ENCODE assay signal across 1 cellular context in the genomic region with DNA sequence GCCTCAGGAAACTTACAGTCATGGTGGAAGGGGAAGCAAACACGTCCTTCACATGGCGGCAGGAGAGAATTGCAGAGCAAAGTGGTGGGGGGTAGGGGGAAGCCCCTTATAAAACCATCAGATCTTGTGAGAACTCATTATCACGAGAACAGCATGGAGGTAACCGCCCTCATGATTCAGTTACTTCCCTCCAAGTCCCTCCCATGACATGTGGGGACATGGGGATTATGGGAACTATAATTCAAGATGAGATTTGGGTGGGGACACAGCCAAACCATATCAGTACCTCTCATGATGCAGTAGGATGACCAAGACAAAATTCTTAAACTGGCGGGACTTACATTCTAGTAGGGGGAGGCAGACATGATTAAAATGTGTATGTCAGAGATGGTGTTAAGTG.
TF ChIP-seq lines count a peak whose summit lies in the region.

No MANE protein-coding gene starts in this region.

TF ChIP-seq in SK-N-SH treated with all-trans-retinoic acid at 6 μM for 48 hours, 23 proteins besides CTCF, POLR2A, EP300 and RAD21 (continued from another document):
- TF ChIP-seq OSR1 (CRISPR knock-in tag; IDR thresholded peaks at IDR 0.05) (no peak), ZNF70 (CRISPR knock-in tag; IDR thresholded peaks at IDR 0.05) (no peak)
